Comparison of ENCODE assay signal across 10 cellular contexts in the genomic region with DNA sequence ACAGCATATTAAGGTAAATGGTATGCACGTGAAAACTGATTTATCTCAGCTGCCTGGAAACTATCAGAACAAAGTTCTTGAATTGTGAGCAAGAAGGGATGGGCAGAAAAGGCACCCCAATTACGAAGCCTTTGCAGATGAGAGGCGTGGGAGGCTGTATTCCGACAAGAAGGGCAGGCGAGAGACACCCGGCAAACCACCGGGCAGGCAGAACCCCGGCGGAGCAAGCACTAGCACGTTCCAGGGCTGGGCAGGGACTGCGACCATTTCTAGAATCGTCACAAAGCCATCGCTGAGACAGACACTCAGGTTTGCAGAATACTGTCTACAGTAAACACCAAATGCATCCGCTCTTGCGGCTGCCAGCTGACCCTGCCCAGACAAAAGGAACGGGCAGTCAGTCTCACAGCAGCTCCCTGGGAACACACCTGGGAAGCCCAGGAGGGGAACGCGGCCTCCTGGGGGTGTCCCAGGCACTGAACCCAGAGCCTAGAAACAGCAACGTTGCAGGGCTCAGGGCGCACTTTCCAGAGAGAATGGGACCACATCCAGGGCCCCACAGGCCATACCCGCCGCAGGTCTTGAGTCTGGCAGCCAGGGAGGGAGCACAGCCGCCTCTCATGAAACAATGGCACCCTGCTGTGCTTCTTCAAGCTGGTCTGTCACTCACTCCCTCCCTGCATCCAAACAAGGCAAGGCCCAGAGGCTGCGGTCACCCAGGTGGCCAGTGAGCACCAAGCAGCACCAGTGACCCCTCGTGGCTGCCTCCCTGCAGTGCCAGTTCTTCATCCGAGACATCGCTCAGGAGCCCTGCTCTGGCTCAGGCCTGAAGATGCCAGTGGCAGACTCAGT.
DNase-seq lines count a peak whose midpoint lies in the region; ATAC-seq, FAIRE-seq and TF ChIP-seq lines count a peak whose summit lies in the region.
"Had no signal": no experiment of that assay in that cellular context is flagged by ENCODE, and none has a peak within 500 bp of the region (broad histone marks: within the 10 kb centered on the region; RNA-seq: fewer than 3 reads in every experiment).

No MANE protein-coding gene starts in this region.

- H3K9me3 ChIP-seq in H1 (ENCODE audit: insufficient read depth in 2 of 2, low read depth in 1 of 2, low read length in 1 of 2) (peaks cover 23 to 56% of the 10 kb centered on the region in 2 experiments), neuronal stem cell (replicated peaks in 1 of 2; ENCODE audit: control insufficient read depth in 2 of 2, insufficient read depth in 1 of 2, low read depth in 1 of 2, low read length in 2 of 2) (peaks cover 0 to 13% of the 10 kb centered on the region in 2 donors)

- POLR2A ChIA-PET in H1 (lab: Charles Lee; ENCODE audit: partially characterized antibody) = no interaction called here

- H3K4me1 ChIP-seq in H1 (replicated peaks in 1 of 4; ENCODE audit: control insufficient read depth in 3 of 4, insufficient read depth in 4 of 4, low read length in 3 of 4) (peaks cover 0 to 9% (median 3%) of the 10 kb centered on the region in 4 experiments; a peak in 4 of 7 replicates), neuronal stem cell (ENCODE audit: control insufficient read depth in 2 of 2, insufficient read depth in 1 of 2, low read depth in 1 of 2, low read length in 2 of 2) (peaks cover 8 to 24% of the 10 kb centered on the region in 2 donors)

- CTCF ChIA-PET in H1 (lab: Charles Lee; ENCODE audit: partially characterized antibody) = interaction anchor here (0.8 to 1.7 kb wide), 4 partner anchors 29 to 269 kb away, joined by 3 to 5 read pairs (median 4); no protein-coding TSS in a partner anchor

- H3K27me3 ChIP-seq in H7 (ENCODE audit: control insufficient read depth, insufficient read depth, low read length) (no peaks in the 10 kb centered on the region), H1 (replicated peaks in 1 of 4; ENCODE audit: control insufficient read depth in 3 of 4, extremely low read depth in 1 of 4, insufficient read depth in 3 of 4, low read length in 3 of 4) (peaks cover 0 to 2% (median 0%) of the 10 kb centered on the region in 4 experiments; a peak in 1 of 7 replicates), neuronal stem cell (ENCODE audit: control insufficient read depth in 3 of 3, insufficient read depth in 3 of 3, low read depth in 1 of 3, low read length in 3 of 3) (peaks cover 0 to 5% (median 0%) of the 10 kb centered on the region in 3 experiments)

- H2BK15ac ChIP-seq in H1 (ENCODE audit: low read length) = peak overlapping the region; percentile 66; the same call in 1 of the 2 replicates
- no peak overlapping the region for H2BK15ac ChIP-seq in neuronal stem cell (ENCODE audit: low read length)

- H3K23ac ChIP-seq in H1 (ENCODE audit: insufficient read length) = no peak overlapping the region
- H3K23ac ChIP-seq in neuronal stem cell (ENCODE audit: low read depth, low read length, poor library complexity) = no peak overlapping the region

- H3K9ac ChIP-seq in H1 (replicated peaks in 1 of 4; ENCODE audit: extremely low read depth in 1 of 4, low read depth in 3 of 4, low read length in 3 of 4) (no peak overlapping the region; a peak in 1 of 7 replicates), neuronal stem cell (ENCODE audit: low read depth, low read length, poor library complexity) (no peak overlapping the region)

- peak overlapping the region; percentile 62 for H3K18ac ChIP-seq in H1 (ENCODE audit: extremely low read depth, low read length)
- H3K18ac ChIP-seq in neuronal stem cell (ENCODE audit: low read length) = peak overlapping the region; percentile 90

- H3K79me2 ChIP-seq in H1 (ENCODE audit: control insufficient read depth in 1 of 2, insufficient read depth in 2 of 2, low read length in 2 of 2) = no peaks in the 10 kb centered on the region

- H2AK5ac ChIP-seq in H1 (ENCODE audit: low read depth, low read length) (0 out of 2 replicates have a peak overlapping the region, but pooled peaks have one; percentile 98), neuronal stem cell (ENCODE audit: low read depth, low read length) (no peak overlapping the region)

- H3K56ac ChIP-seq in H1 (replicated peaks; ENCODE audit: insufficient read length, low read depth, low read length) = peak overlapping the region; percentile 54

- 49% methylated on average over 27 of the region's 27 CpGs; no CpG with 5 or more reads in 1 of the 2 experiments for WGBS in H1 (ENCODE audit: extremely low coverage in 1 of 2, insufficient coverage in 1 of 2, insufficient read length in 1 of 2, insufficient replicate concordance in 2 of 2, low coverage in 1 of 2, low lambda C conversion rate in 2 of 2, missing lambda C conversion rate in 1 of 2), 2 experiments
- WGBS in neuronal stem cell (ENCODE audit: extremely low coverage in 2 of 2, insufficient read length in 2 of 2, insufficient replicate concordance in 1 of 2), 2 donors = no CpG with 5 or more reads among the region's 27 CpGs

- H3K27ac ChIP-seq in H1 (ENCODE audit: low read depth, low read length) = no peak overlapping the region
- H3K27ac ChIP-seq in neuronal stem cell (replicated peaks; ENCODE audit: low read length) = no peak overlapping the region

- H2AFZ ChIP-seq in H1 (ENCODE audit: low read length) = no peak overlapping the region
- peak overlapping the region; percentile 64 for H2AFZ ChIP-seq in neuronal stem cell (ENCODE audit: low read length)

- H2BK12ac ChIP-seq in H1 (ENCODE audit: low read depth, low read length) = peak overlapping the region; percentile 27; the same call in 1 of the 2 replicates
- peak overlapping the region; percentile 59 for H2BK12ac ChIP-seq in neuronal stem cell (ENCODE audit: low read length)

- peaks cover 7% of the 10 kb centered on the region for H3K23me2 ChIP-seq in H1 (ENCODE audit: low read depth, low read length)

- peaks cover 0 to 9% of the 10 kb centered on the region in 2 experiments for H4K20me1 ChIP-seq in H1 (replicated peaks in 1 of 2; ENCODE audit: control insufficient read depth in 1 of 2, insufficient read depth in 2 of 2, low read length in 2 of 2)

- TF ChIP-seq POLR2A in H1 (IDR thresholded peaks at IDR 0.05; ENCODE audit: control extremely low read depth in 1 of 2, low read depth in 2 of 2, low read length in 2 of 2) = no peak

- no peak for TF ChIP-seq EP300 in H1 (IDR thresholded peaks at IDR 0.05; ENCODE audit: borderline replicate concordance in 1 of 2, low read depth in 2 of 2, low read length in 2 of 2)

- peak overlapping the region; percentile 89 for H4K5ac ChIP-seq in H1 (ENCODE audit: insufficient read length, low read depth, low read length)

- TF ChIP-seq CTCF in H1 (IDR thresholded peaks at IDR 0.05; ENCODE audit: control extremely low read depth in 1 of 3, insufficient read depth in 1 of 3, low read depth in 1 of 3, low read length in 3 of 3) = peak; percentile 79 to 93 (median 87)

- H4K91ac ChIP-seq in H1 (replicated peaks; ENCODE audit: insufficient read length, low read length) (peak overlapping the region; percentile 92), neuronal stem cell (ENCODE audit: low read depth, low read length, poor library complexity) (no peak overlapping the region)

- H4K8ac ChIP-seq in H1 (ENCODE audit: extremely low read depth, insufficient read depth, low read length) = peak overlapping the region; percentile 94
- H4K8ac ChIP-seq in neuronal stem cell (ENCODE audit: low read depth, low read length) = no peak overlapping the region

- H3K14ac ChIP-seq in H1 (ENCODE audit: insufficient read length) (no peak overlapping the region), neuronal stem cell (ENCODE audit: low read length) (no peak overlapping the region)

- DNase-seq in H7 (peak; percentile 96), NCI-H2196 treated with DMSO at 0.1 percent for 48 hours (lab: John Stamatoyannopoulos, UW; ENCODE audit: unreplicated experiment) (peak; percentile 49), H1 (ENCODE audit: low read depth in 1 of 2, low spot score in 2 of 2) (peak; percentile 89 to 94), neuronal stem cell (ENCODE audit: low spot score) (peak; percentile 92), GM19240 (ENCODE audit: insufficient read length, low spot score) (no peak), NCI-H446 (lab: John Stamatoyannopoulos, UW) (no peak), NCI-H226 (no peak)

- H3K4ac ChIP-seq in H1 (replicated peaks; ENCODE audit: insufficient read length, low read depth, low read length) (no peak overlapping the region), neuronal stem cell (ENCODE audit: low read length) (no peak overlapping the region)

- H2BK120ac ChIP-seq in H1 (replicated peaks; ENCODE audit: low read depth, low read length) (peak overlapping the region; percentile 90), neuronal stem cell (ENCODE audit: low read depth, low read length) (no peak overlapping the region)

- H2BK20ac ChIP-seq in H1 (ENCODE audit: low read length) = 0 out of 2 replicates have a peak overlapping the region, but pooled peaks have one; percentile 86

- H3K4me2 ChIP-seq in H1 (ENCODE audit: insufficient read depth in 1 of 2, low read depth in 2 of 2, low read length in 2 of 2) = peak overlapping the region; percentile 39 to 50; a peak in 3 of 4 replicates
- H3K4me2 ChIP-seq in neuronal stem cell (ENCODE audit: insufficient read depth, low read length, poor library complexity, severe bottlenecking) = peak overlapping the region; percentile 32

- FAIRE-seq in H1 (lab: Jason Lieb, UNC) = no peak
- FAIRE-seq: islet of Langerhans, K562 had no signal

- peak; percentile 91 to 95 for TF ChIP-seq RAD21 in H1 (IDR thresholded peaks at IDR 0.05 in 1 of 2, conservative IDR thresholded peaks at IDR 0.05 in 1 of 2; ENCODE audit: low read depth in 2 of 2, low read length in 2 of 2)

- ATAC-seq in GM18858 (IDR thresholded peaks at IDR 0.05; ENCODE audit: unreplicated experiment) = no peak
- ATAC-seq: K562 had no signal

- H3K36me3 ChIP-seq in H7 (replicated peaks; ENCODE audit: control insufficient read depth, insufficient read depth, low read length) = no peaks in the 10 kb centered on the region
- peaks cover 0 to 5% (median 0%) of the 10 kb centered on the region in 4 experiments; a peak in 1 of 8 replicates for H3K36me3 ChIP-seq in H1 (ENCODE audit: control insufficient read depth in 2 of 4, insufficient read depth in 4 of 4, low read length in 3 of 4)
- H3K36me3 ChIP-seq in neuronal stem cell (replicated peaks in 1 of 2; ENCODE audit: control insufficient read depth in 2 of 2, insufficient read depth in 2 of 2, low read length in 2 of 2) = peaks cover 0 to 6% of the 10 kb centered on the region in 2 donors

- H3K4me3 ChIP-seq in H7 (ENCODE audit: insufficient read depth, low read depth, low read length) (peak overlapping the region; percentile 2; the same call in 1 of the 2 replicates), H1 (ENCODE audit: extremely low read depth in 1 of 4, insufficient read depth in 2 of 4, low read depth in 3 of 4, low read length in 4 of 4) (peak overlapping the region in 2 of 4 experiments; percentile 7 to 20; a peak in 2 of 8 replicates), neuronal stem cell (ENCODE audit: low read length in 2 of 2) (peak overlapping the region in 1 of 2 donors; percentile 23)
- H3K4me3 ChIP-seq: K562 had no signal

- H2BK5ac ChIP-seq in H1 (ENCODE audit: low read depth, low read length) (peak overlapping the region; percentile 87), neuronal stem cell (ENCODE audit: low read length) (no peak overlapping the region)

- H3K79me1 ChIP-seq in H1 (ENCODE audit: low read depth, low read length) (no peaks in the 10 kb centered on the region), neuronal stem cell (ENCODE audit: low read depth, low read length) (no peaks in the 10 kb centered on the region)

Comparison
In these comparisons a context has a peak if more than half of its experiments do, and no peak if none do; other contexts are left out.
1. DNase-seq: peak in H7 (single experiment), NCI-H2196 treated with DMSO at 0.1 percent for 48 hours (single experiment), H1 (2 of 2) and neuronal stem cell (single experiment); none in GM19240 (single experiment), NCI-H446 (0 of 2) and NCI-H226 (single experiment).